1 cellular context compared by ENCODE assay signal in genomic region chr11:72422414-72422813, GRCh38.
TF ChIP-seq lines count a peak whose summit lies in the region.

No MANE protein-coding gene starts in this region.

TF ChIP-seq in SK-N-SH, 30 proteins besides CTCF, POLR2A, EP300 and RAD21 (continued from another document):
- no peak for TF ChIP-seq MXI1 (IDR thresholded peaks at IDR 0.05; ENCODE audit: low read depth, low read length)
- no peak for TF ChIP-seq SMC3 (IDR thresholded peaks at IDR 0.05; ENCODE audit: low read depth, low read length)
- TF ChIP-seq RFX5 (IDR thresholded peaks at IDR 0.05; ENCODE audit: low read length) = no peak
- TF ChIP-seq FOXJ3 (CRISPR knock-in tag; IDR thresholded peaks at IDR 0.05) = no peak
- TF ChIP-seq USF2 (IDR thresholded peaks at IDR 0.05; ENCODE audit: borderline replicate concordance, low read depth, low read length) = no peak
- no peak for TF ChIP-seq TEAD4 (IDR thresholded peaks at IDR 0.05; ENCODE audit: borderline replicate concordance, insufficient read depth)
- no peak for TF ChIP-seq JUND (IDR thresholded peaks at IDR 0.05)
- TF ChIP-seq RXRA (IDR thresholded peaks at IDR 0.05; ENCODE audit: borderline replicate concordance, low read depth) = no peak
